In the genomic region with DNA sequence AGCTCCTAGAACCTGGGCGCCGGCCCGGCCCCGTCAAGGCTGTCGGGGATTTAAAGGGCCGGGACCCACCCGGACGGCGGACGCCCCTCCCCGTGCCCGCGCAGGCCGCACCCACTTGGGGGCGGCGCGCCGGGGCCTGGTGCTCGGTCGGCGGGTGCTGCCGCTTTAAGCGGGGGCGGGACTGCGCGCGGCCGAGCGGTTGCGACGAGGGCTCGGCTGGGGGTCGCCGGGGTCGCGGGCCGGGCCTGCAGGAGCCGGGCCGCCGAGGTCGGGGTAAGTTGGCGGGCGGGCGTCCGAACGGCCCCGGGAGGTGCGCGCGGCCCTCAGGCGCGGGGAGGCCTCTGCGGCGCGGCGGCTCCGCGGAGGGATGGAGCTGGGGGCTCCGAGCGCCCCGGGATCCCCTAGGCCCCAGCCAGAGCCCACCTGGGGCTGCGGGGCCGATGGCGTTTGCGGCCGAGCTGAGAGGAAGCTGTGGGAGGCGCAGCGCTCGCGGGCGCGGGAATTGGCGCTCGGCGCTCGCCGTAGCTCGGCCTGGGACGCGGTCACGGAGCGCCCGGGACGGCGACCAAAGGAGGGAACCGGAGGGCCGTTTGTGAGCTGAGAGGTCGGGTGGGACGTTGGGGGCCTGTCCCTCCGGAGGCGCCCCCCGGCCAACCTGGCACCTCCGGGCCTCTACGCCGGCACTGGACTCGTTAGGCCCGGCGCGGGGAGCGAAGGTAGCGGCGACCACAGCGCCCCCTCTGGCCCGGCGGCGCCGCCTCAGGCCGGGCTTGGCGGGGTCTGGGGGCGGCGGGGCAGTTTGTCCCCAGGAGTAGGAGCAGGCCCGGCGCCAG, we compare ENCODE assay signal across 8 cellular contexts.
DNase-seq lines count a peak whose midpoint lies in the region; ATAC-seq lines count a peak whose summit lies in the region.

Gene TRRAP (plus strand): TSS at position 168 of the 833 bp plus-strand sequence. CDS start 2,619 bp downstream, outside the sequence.

- peak; percentile 69 for ATAC-seq in HG02852 (IDR thresholded peaks at IDR 0.05; ENCODE audit: unreplicated experiment)

- DNase-seq in SKM-1 treated with dmso at 0.1 percent for 144 hours (lab: John Stamatoyannopoulos, UW; ENCODE audit: unreplicated experiment) (peak; percentile 44), SKM-1 (lab: John Stamatoyannopoulos, UW; ENCODE audit: unreplicated experiment) (no peak), NCI-H2107 (lab: John Stamatoyannopoulos, UW) (peak; percentile 37)
- DNase-seq in activated CD4-positive, alpha-beta T cell treated with anti-CD3 and anti-CD28 coated beads for 24 hours (ENCODE audit: low read depth in 2 of 2), result peak; percentile 64 to 72
- DNase-seq in stimulated activated CD4-positive, alpha-beta T cell treated with anti-CD3 and anti-CD28 coated beads, Interleukin-1b, Interleukin-23, amount 100 ng/mL, for 4 hours (ENCODE audit: low read depth in 2 of 2), result peak; percentile 63 to 76

- H3K27ac ChIP-seq in cingulate gyrus (ENCODE audit: low read depth, low read length) (peak within 1 kb of the TSS; percentile 65), layer of hippocampus (ENCODE audit: low read depth, low read length) (peak within 1 kb of the TSS; percentile 89)

- no peaks in the 10 kb centered on the region for H3K27me3 ChIP-seq in layer of hippocampus (ENCODE audit: control insufficient read depth, insufficient read depth, low read length)
